Comparison of ENCODE assay signal across 8 cellular contexts in genomic region chr6:153001767-153002612, GRCh38. TPM values are rescaled to one million over a fixed set of nuclear protein-coding genes. Genes with fewer than 3 reads are reported as not detected.
DNase-seq lines count a peak whose midpoint lies in the region; ATAC-seq, FAIRE-seq and TF ChIP-seq lines count a peak whose summit lies in the region.

No MANE protein-coding gene starts in this region.

- H3K4me3 Mint-ChIP-seq in mesothelial cell of epicardium, result peak overlapping the region; percentile 98

- H3K27ac ChIP-seq in RWPE2 (ENCODE audit: poor library complexity, severe bottlenecking), result peak overlapping the region; percentile 66
- peak overlapping the region in 58 of 59 donors; percentile 3 to 94 (median 83) for H3K27ac ChIP-seq in dorsolateral prefrontal cortex

- no peaks in the 10 kb centered on the region for H3K27me3 Mint-ChIP-seq in mesothelial cell of epicardium (ENCODE audit: low read depth)

- H3K9me3 Mint-ChIP-seq in mesothelial cell of epicardium, result no peaks in the 10 kb centered on the region

- H3K27me3 ChIP-seq in RWPE2 (ENCODE audit: insufficient read depth, poor library complexity, severe bottlenecking) (no peaks in the 10 kb centered on the region), dorsolateral prefrontal cortex (no peaks in the 10 kb centered on the region)

- no peak for TF ChIP-seq CTCF in RWPE2 (IDR thresholded peaks at IDR 0.05; ENCODE audit: poor library complexity, severe bottlenecking)
- no peak for TF ChIP-seq CTCF in dorsolateral prefrontal cortex (IDR thresholded peaks at IDR 0.05 in 54 of 56, conservative IDR thresholded peaks at IDR 0.05 in 2 of 56; ENCODE audit: low read depth in 1 of 56, partially characterized antibody in 56 of 56)
- TF ChIP-seq CTCF in mesothelial cell of epicardium (IDR thresholded peaks at IDR 0.05; ENCODE audit: unreplicated experiment), result no peak

- intact Hi-C loops in dorsolateral prefrontal cortex (cut with DNase I), result loop anchor here (2.0 kb wide), 1 partner anchor 19 kb away; the partner anchor contains the start of gene FBXO5 (in 2 of the 2)

- peak; percentile 5 for FAIRE-seq in GM18507 (lab: Jason Lieb, UNC)

- H3K4me1 ChIP-seq in RWPE2 (ENCODE audit: insufficient read depth, poor library complexity, severe bottlenecking), result peaks cover 32% of the 10 kb centered on the region

- no peaks in the 10 kb centered on the region for H3K36me3 Mint-ChIP-seq in mesothelial cell of epicardium

- DNase-seq in AG08395 (ENCODE audit: low spot score) (peak; percentile 10), GM18507 (ENCODE audit: extremely low spot score, insufficient read length, low read depth) (no peak), RWPE2 (ENCODE audit: low spot score) (no peak), dorsolateral prefrontal cortex (peak in 1 of 10 donors; percentile 8), mesothelial cell of epicardium (ENCODE audit: low spot score in 2 of 2, unreplicated experiment in 2 of 2) (no peak), NCI-H2196 treated with DMSO at 0.1 percent for 48 hours (lab: John Stamatoyannopoulos, UW; ENCODE audit: unreplicated experiment) (no peak), NCI-H2196 (lab: John Stamatoyannopoulos, UW; ENCODE audit: unreplicated experiment) (no peak)

- H3K4me3 ChIP-seq in RWPE2 (ENCODE audit: severe bottlenecking) (peak overlapping the region; percentile 97), dorsolateral prefrontal cortex (peak overlapping the region; percentile 52 to 97 (median 83))

- H3K4me1 Mint-ChIP-seq in mesothelial cell of epicardium, result peaks cover 24% of the 10 kb centered on the region

- ATAC-seq in HG03025 (IDR thresholded peaks at IDR 0.05; ENCODE audit: low FRiP score, unreplicated experiment) (peak; percentile 25), RWPE2 (ENCODE audit: low read depth) (peak; percentile 27)

- peaks cover 36% of the 10 kb centered on the region for H3K36me3 ChIP-seq in RWPE2 (ENCODE audit: low read depth)

- peak overlapping the region; percentile 88 for H3K27ac Mint-ChIP-seq in mesothelial cell of epicardium

- H3K9me3 ChIP-seq in RWPE2 (ENCODE audit: severe bottlenecking), result no peaks in the 10 kb centered on the region

RNA-seq across cellular contexts. Expression of gene MTRF1L, which starts 0.5 kb away (rescaled TPM):
- 10 to 100 TPM; 13.7 to 29.4 (median 20.7) TPM for total RNA-seq in dorsolateral prefrontal cortex
- total RNA-seq in mesothelial cell of epicardium, result 14.8 to 17.0 TPM (median 16.5 TPM) in 3 replicates

RNA-seq across cellular contexts. Expression of gene FBXO5, which starts 19.1 kb away (rescaled TPM):
- total RNA-seq in dorsolateral prefrontal cortex (1 to 10 TPM; 1.0 to 4.6 (median 2.7) TPM), mesothelial cell of epicardium (16.6 to 17.7 TPM (median 17.1 TPM) in 3 replicates)
